In the genomic region with DNA sequence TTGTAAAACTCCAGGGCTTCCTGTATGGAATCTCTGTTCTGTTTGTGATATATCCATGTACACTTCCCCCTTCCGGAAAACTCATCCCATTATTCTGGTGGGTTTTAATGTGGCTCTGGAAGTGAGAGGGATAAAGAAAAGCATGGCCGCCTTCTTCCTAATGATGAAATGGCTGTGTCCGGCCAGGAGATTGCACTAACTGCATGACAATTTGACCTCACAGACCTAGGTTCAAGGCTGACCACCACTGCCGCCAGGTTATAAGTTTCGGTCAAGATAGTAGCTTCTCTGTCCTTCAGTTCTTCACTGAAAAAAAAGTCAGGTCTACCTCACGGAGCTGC, we compare ENCODE assay signal across 1 cellular context.
TF ChIP-seq lines count a peak whose summit lies in the region.

No MANE protein-coding gene starts in this region.

TF ChIP-seq in HepG2, 621 proteins besides CTCF, POLR2A, EP300 and RAD21 (continued from another document):
- TF ChIP-seq, protein P1, sequence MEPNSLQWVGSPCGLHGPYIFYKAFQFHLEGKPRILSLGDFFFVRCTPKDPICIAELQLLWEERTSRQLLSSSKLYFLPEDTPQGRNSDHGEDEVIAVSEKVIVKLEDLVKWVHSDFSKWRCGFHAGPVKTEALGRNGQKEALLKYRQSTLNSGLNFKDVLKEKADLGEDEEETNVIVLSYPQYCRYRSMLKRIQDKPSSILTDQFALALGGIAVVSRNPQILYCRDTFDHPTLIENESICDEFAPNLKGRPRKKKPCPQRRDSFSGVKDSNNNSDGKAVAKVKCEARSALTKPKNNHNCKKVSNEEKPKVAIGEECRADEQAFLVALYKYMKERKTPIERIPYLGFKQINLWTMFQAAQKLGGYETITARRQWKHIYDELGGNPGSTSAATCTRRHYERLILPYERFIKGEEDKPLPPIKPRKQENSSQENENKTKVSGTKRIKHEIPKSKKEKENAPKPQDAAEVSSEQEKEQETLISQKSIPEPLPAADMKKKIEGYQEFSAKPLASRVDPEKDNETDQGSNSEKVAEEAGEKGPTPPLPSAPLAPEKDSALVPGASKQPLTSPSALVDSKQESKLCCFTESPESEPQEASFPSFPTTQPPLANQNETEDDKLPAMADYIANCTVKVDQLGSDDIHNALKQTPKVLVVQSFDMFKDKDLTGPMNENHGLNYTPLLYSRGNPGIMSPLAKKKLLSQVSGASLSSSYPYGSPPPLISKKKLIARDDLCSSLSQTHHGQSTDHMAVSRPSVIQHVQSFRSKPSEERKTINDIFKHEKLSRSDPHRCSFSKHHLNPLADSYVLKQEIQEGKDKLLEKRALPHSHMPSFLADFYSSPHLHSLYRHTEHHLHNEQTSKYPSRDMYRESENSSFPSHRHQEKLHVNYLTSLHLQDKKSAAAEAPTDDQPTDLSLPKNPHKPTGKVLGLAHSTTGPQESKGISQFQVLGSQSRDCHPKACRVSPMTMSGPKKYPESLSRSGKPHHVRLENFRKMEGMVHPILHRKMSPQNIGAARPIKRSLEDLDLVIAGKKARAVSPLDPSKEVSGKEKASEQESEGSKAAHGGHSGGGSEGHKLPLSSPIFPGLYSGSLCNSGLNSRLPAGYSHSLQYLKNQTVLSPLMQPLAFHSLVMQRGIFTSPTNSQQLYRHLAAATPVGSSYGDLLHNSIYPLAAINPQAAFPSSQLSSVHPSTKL (CRISPR knock-in tag; IDR thresholded peaks at IDR 0.05) = peak; percentile 7; the same call in 1 of the 2 replicates
- TF ChIP-seq NCOA1 (CRISPR knock-in tag; IDR thresholded peaks at IDR 0.05) (no peak), MTF2 (CRISPR knock-in tag; IDR thresholded peaks at IDR 0.05; ENCODE audit: borderline replicate concordance) (0 out of 2 replicates have a peak, but pooled peaks have one; percentile 48), GABPA (IDR thresholded peaks at IDR 0.05; ENCODE audit: low read depth, low read length) (no peak), GABPA (CRISPR knock-in tag; IDR thresholded peaks at IDR 0.05; ENCODE audit: low read depth) (peak; percentile 41; the same call in 1 of the 2 replicates), ELF1 (CRISPR knock-in tag; IDR thresholded peaks at IDR 0.05) (0 out of 2 replicates have a peak, but pooled peaks have one; percentile 25), ZFP36 (IDR thresholded peaks at IDR 0.05; ENCODE audit: borderline replicate concordance, low read depth, low read length, partially characterized antibody) (peak; percentile 10), ZNF644 (CRISPR knock-in tag; IDR thresholded peaks at IDR 0.05; ENCODE audit: low read depth) (peak; percentile 28; the same call in 1 of the 2 replicates), NR2F6 (IDR thresholded peaks at IDR 0.05) (peak; percentile 33; the same call in 1 of the 2 replicates), NR2F6 (CRISPR knock-in tag; IDR thresholded peaks at IDR 0.05) (0 out of 2 replicates have a peak, but pooled peaks have one; percentile 13), ZNF780A (CRISPR knock-in tag; IDR thresholded peaks at IDR 0.05) (no peak), FOXA3 (CRISPR knock-in tag; IDR thresholded peaks at IDR 0.05) (0 out of 2 replicates have a peak, but pooled peaks have one; percentile 7), RARA (CRISPR knock-in tag; IDR thresholded peaks at IDR 0.05) (peak; percentile 48)
- TF ChIP-seq, protein P2, sequence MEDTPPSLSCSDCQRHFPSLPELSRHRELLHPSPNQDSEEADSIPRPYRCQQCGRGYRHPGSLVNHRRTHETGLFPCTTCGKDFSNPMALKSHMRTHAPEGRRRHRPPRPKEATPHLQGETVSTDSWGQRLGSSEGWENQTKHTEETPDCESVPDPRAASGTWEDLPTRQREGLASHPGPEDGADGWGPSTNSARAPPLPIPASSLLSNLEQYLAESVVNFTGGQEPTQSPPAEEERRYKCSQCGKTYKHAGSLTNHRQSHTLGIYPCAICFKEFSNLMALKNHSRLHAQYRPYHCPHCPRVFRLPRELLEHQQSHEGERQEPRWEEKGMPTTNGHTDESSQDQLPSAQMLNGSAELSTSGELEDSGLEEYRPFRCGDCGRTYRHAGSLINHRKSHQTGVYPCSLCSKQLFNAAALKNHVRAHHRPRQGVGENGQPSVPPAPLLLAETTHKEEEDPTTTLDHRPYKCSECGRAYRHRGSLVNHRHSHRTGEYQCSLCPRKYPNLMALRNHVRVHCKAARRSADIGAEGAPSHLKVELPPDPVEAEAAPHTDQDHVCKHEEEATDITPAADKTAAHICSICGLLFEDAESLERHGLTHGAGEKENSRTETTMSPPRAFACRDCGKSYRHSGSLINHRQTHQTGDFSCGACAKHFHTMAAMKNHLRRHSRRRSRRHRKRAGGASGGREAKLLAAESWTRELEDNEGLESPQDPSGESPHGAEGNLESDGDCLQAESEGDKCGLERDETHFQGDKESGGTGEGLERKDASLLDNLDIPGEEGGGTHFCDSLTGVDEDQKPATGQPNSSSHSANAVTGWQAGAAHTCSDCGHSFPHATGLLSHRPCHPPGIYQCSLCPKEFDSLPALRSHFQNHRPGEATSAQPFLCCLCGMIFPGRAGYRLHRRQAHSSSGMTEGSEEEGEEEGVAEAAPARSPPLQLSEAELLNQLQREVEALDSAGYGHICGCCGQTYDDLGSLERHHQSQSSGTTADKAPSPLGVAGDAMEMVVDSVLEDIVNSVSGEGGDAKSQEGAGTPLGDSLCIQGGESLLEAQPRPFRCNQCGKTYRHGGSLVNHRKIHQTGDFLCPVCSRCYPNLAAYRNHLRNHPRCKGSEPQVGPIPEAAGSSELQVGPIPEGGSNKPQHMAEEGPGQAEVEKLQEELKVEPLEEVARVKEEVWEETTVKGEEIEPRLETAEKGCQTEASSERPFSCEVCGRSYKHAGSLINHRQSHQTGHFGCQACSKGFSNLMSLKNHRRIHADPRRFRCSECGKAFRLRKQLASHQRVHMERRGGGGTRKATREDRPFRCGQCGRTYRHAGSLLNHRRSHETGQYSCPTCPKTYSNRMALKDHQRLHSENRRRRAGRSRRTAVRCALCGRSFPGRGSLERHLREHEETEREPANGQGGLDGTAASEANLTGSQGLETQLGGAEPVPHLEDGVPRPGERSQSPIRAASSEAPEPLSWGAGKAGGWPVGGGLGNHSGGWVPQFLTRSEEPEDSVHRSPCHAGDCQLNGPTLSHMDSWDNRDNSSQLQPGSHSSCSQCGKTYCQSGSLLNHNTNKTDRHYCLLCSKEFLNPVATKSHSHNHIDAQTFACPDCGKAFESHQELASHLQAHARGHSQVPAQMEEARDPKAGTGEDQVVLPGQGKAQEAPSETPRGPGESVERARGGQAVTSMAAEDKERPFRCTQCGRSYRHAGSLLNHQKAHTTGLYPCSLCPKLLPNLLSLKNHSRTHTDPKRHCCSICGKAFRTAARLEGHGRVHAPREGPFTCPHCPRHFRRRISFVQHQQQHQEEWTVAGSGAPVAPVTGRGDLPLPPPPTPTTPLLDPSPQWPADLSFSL (CRISPR knock-in tag; IDR thresholded peaks at IDR 0.05) = no peak
- TF ChIP-seq, protein P3, sequence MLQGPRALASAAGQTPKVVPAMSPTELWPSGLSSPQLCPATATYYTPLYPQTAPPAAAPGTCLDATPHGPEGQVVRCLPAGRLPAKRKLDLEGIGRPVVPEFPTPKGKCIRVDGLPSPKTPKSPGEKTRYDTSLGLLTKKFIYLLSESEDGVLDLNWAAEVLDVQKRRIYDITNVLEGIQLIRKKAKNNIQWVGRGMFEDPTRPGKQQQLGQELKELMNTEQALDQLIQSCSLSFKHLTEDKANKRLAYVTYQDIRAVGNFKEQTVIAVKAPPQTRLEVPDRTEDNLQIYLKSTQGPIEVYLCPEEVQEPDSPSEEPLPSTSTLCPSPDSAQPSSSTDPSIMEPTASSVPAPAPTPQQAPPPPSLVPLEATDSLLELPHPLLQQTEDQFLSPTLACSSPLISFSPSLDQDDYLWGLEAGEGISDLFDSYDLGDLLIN (CRISPR knock-in tag; IDR thresholded peaks at IDR 0.05; ENCODE audit: borderline replicate concordance) = no peak
